Comparison of ENCODE assay signal across 15 cellular contexts in the genomic region with DNA sequence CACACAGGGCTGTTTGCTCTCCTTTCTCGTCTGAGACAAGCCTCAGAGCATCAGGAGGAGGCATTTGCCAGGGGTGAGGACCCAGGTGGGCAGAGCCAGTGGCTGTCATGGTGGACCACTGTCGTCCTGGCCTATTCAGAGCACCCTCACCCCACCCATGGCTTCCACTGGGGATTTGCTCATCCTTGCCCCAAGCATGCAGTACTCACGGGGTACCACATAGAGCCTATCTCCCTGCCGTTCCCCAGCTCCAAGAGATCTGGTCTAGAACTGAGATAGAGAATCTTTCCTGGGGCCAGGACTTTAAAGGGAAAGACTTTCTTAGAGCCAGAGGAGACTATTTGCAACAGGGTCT.
"Had no signal": no experiment of that assay in that cellular context is flagged by ENCODE, and none has a peak within 500 bp of the region (broad histone marks: within the 10 kb centered on the region; RNA-seq: fewer than 3 reads in every experiment).

No MANE protein-coding gene starts in this region.

- H3K27ac ChIP-seq: colonic mucosa, pancreas, tibial nerve had no signal

- H3K27me3 ChIP-seq: breast epithelium, colonic mucosa, pancreas, stomach, tibial nerve had no signal

- ATAC-seq: pancreas had no signal

- H3K36me3 Mint-ChIP-seq: natural killer cell treated with Interleukin-12 subunit alpha and Interleukin-12 subunit beta and Interleukin-15 and Interleukin-18, amount 100 ng/mL, for 72 hours had no signal

- H3K4me1 ChIP-seq: breast epithelium, colonic mucosa, pancreas had no signal

- H3K9me3 ChIP-seq: breast epithelium, colonic mucosa, pancreas, stomach, tibial nerve had no signal

- H3K4me3 Mint-ChIP-seq: natural killer cell treated with Interleukin-12 subunit alpha and Interleukin-12 subunit beta and Interleukin-15 and Interleukin-18, amount 100 ng/mL, for 72 hours had no signal

- DNase-seq: activated CD4-positive, alpha-beta T cell treated with anti-CD3 and anti-CD28 coated beads, Interleukin-2, amount 50 U/mL, for 1 hour; activated naive CD4-positive, alpha-beta T cell treated with anti-CD3 and anti-CD28 coated beads, Interleukin-2, amount 50 U/mL, for 16 hours; amniotic stem cell; colonic mucosa; effector CD8-positive, alpha-beta T cell; kidney glomerular epithelial cell; pancreas; stimulated activated CD4-positive, alpha-beta T cell treated with anti-CD3 and anti-CD28 coated beads, Interleukin-15, amount 100 ng/mL, for 24 hours; stimulated activated CD4-positive, alpha-beta T cell treated with anti-CD3 and anti-CD28 coated beads, Interleukin-4, amount 100 ng/mL, for 24 hours; stomach; T-helper 2 cell had no signal

- H3K27ac Mint-ChIP-seq: activated T-helper 2 cell treated with anti-CD3 and anti-CD28 coated beads, Interferon-gamma antibody, Interleukin-2, Interleukin-4, amounts not matched to agents 10 μg/mL and 5 μg/mL and 100 μg/mL, durations not matched to agents 14 hours and 24 hours and 36 hours; natural killer cell treated with Interleukin-12 subunit alpha and Interleukin-12 subunit beta and Interleukin-15 and Interleukin-18, amount 100 ng/mL, for 72 hours had no signal

- H3K36me3 ChIP-seq: breast epithelium, colonic mucosa, pancreas, stomach, tibial nerve had no signal

- H3K9me3 Mint-ChIP-seq: activated T-helper 2 cell treated with anti-CD3 and anti-CD28 coated beads, Interferon-gamma antibody, Interleukin-2, Interleukin-4, amounts not matched to agents 10 μg/mL and 5 μg/mL and 100 μg/mL, durations not matched to agents 14 hours and 24 hours and 36 hours; natural killer cell treated with Interleukin-12 subunit alpha and Interleukin-12 subunit beta and Interleukin-15 and Interleukin-18, amount 100 ng/mL, for 72 hours had no signal

- H3K4me3 ChIP-seq: breast epithelium, colonic mucosa, pancreas, stomach, tibial nerve had no signal
